In genomic region chr19:50281491-50281890, GRCh38 we compare ENCODE assay signal across 38 cellular contexts. TPM values are rescaled to one million over a fixed set of nuclear protein-coding genes. Genes with fewer than 3 reads are reported as not detected.
"Had no signal": no experiment of that assay in that cellular context is flagged by ENCODE, and none has a peak within 500 bp of the region (broad histone marks: within the 10 kb centered on the region; RNA-seq: fewer than 3 reads in every experiment).

No MANE protein-coding gene starts in this region.

- H3K4me1 ChIP-seq: ascending aorta had no signal

- H3K4me1 Mint-ChIP-seq: activated B cell treated with CpG ODN at 0.5 μM for 24 hours; activated CD4-positive, alpha-beta T cell treated with anti-CD3 and anti-CD28 coated beads, Interleukin-2, amount 10 ng/mL, durations not matched to agents 24 days and 14 days; activated CD8-positive, alpha-beta memory T cell treated with anti-CD3 and anti-CD28 coated beads, Interleukin-2, amount 10 ng/mL, durations not matched to agents 7 days and 5 days; activated naive CD4-positive, alpha-beta T cell treated with anti-CD3 and anti-CD28 coated beads, Interleukin-2, amount 10 ng/mL, durations not matched to agents 7 days and 5 days; activated naive CD4-positive, alpha-beta T cell treated with anti-CD3 and anti-CD28 coated beads, Interleukin-2, amount 50 U/mL, for 24 hours; activated naive CD8-positive, alpha-beta T cell treated with anti-CD3 and anti-CD28 coated beads, Interleukin-2, amount 10 ng/mL, durations not matched to agents 7 days and 5 days; activated naive CD8-positive, alpha-beta T cell treated with anti-CD3 and anti-CD28 coated beads, Interleukin-2, amount 50 U/mL, for 24 hours; brain; central memory CD8-positive, alpha-beta T cell had no signal

- H3K9me3 Mint-ChIP-seq: activated CD4-positive, alpha-beta T cell treated with anti-CD3 and anti-CD28 coated beads, Interleukin-2, amount 10 ng/mL, durations not matched to agents 24 days and 14 days had no signal

- H3K27me3 Mint-ChIP-seq: activated CD4-positive, alpha-beta T cell treated with anti-CD3 and anti-CD28 coated beads, Interleukin-2, amount 10 ng/mL, durations not matched to agents 24 days and 14 days; activated CD8-positive, alpha-beta memory T cell treated with anti-CD3 and anti-CD28 coated beads, Interleukin-2, amount 10 ng/mL, durations not matched to agents 7 days and 5 days; brain had no signal

- H3K4me3 Mint-ChIP-seq: activated B cell treated with CpG ODN at 0.5 μM for 24 hours; activated CD4-positive, alpha-beta memory T cell treated with anti-CD3 and anti-CD28 coated beads for 36 hours; activated CD4-positive, alpha-beta T cell treated with anti-CD3 and anti-CD28 coated beads, Interleukin-2, amount 10 ng/mL, durations not matched to agents 24 days and 14 days; activated CD8-positive, alpha-beta memory T cell treated with anti-CD3 and anti-CD28 coated beads, Interleukin-2, amount 10 ng/mL, durations not matched to agents 7 days and 5 days; activated CD8-positive, alpha-beta T cell treated with anti-CD3 and anti-CD28 coated beads, Interleukin-2, amount 10 ng/mL, durations not matched to agents 7 days and 5 days; activated naive CD4-positive, alpha-beta T cell treated with anti-CD3 and anti-CD28 coated beads, Interleukin-2, amount 10 ng/mL, durations not matched to agents 7 days and 5 days; activated naive CD4-positive, alpha-beta T cell treated with anti-CD3 and anti-CD28 coated beads, Interleukin-2, amount 50 U/mL, for 24 hours; activated naive CD8-positive, alpha-beta T cell; activated naive CD8-positive, alpha-beta T cell treated with anti-CD3 and anti-CD28 coated beads, Interleukin-2, amount 10 ng/mL, durations not matched to agents 7 days and 5 days; activated naive CD8-positive, alpha-beta T cell treated with anti-CD3 and anti-CD28 coated beads, Interleukin-2, amount 50 U/mL, for 24 hours; activated T-cell treated with anti-CD3 and anti-CD28 coated beads, Interleukin-2, amount 50 U/mL, for 24 hours; brain; central memory CD8-positive, alpha-beta T cell; T-helper 1 cell treated with Interleukin-12 subunit alpha and Interleukin-12 subunit beta and Interleukin-4 antibody, amounts not matched to agents 30 μg/mL and 1 μg/mL, for 36 hours; T-helper 2 cell treated with Interferon-gamma antibody and Interleukin-4, amounts not matched to agents 5 μg/mL and 100 μg/mL, for 36 hours had no signal

- H3K27ac ChIP-seq: ascending aorta, cardiac muscle cell, VCaP had no signal

- H3K36me3 ChIP-seq: cardiac muscle cell had no signal

- H3K27ac Mint-ChIP-seq: activated B cell treated with CpG ODN at 0.5 μM for 24 hours; activated CD4-positive, alpha-beta memory T cell treated with anti-CD3 and anti-CD28 coated beads for 36 hours; activated CD4-positive, alpha-beta T cell treated with anti-CD3 and anti-CD28 coated beads, Interleukin-2, amount 10 ng/mL, durations not matched to agents 24 days and 14 days; activated CD8-positive, alpha-beta memory T cell treated with anti-CD3 and anti-CD28 coated beads, Interleukin-2, amount 10 ng/mL, durations not matched to agents 7 days and 5 days; activated CD8-positive, alpha-beta T cell treated with anti-CD3 and anti-CD28 coated beads, Interleukin-2, amount 10 ng/mL, durations not matched to agents 7 days and 5 days; activated naive CD4-positive, alpha-beta T cell treated with anti-CD3 and anti-CD28 coated beads, Interleukin-2, amount 10 ng/mL, durations not matched to agents 7 days and 5 days; activated naive CD4-positive, alpha-beta T cell treated with anti-CD3 and anti-CD28 coated beads, Interleukin-2, amount 50 U/mL, for 24 hours; activated naive CD8-positive, alpha-beta T cell treated with anti-CD3 and anti-CD28 coated beads, Interleukin-2, amount 10 ng/mL, durations not matched to agents 7 days and 5 days; activated naive CD8-positive, alpha-beta T cell treated with anti-CD3 and anti-CD28 coated beads, Interleukin-2, amount 50 U/mL, for 24 hours; activated T-cell treated with anti-CD3 and anti-CD28 coated beads, Interleukin-2, amount 50 U/mL, for 24 hours; activated T-helper 2 cell treated with anti-CD3 and anti-CD28 coated beads, Interferon-gamma antibody, Interleukin-2, Interleukin-4, amounts not matched to agents 10 μg/mL and 5 μg/mL and 100 μg/mL, durations not matched to agents 14 hours and 24 hours and 36 hours; brain; T-helper 1 cell treated with Interleukin-12 subunit alpha and Interleukin-12 subunit beta and Interleukin-4 antibody, amounts not matched to agents 30 μg/mL and 1 μg/mL, for 36 hours; T-helper 2 cell treated with Interferon-gamma antibody and Interleukin-4, amounts not matched to agents 5 μg/mL and 100 μg/mL, for 36 hours had no signal

- FAIRE-seq: bronchial epithelial cell, TTC549 had no signal

- H3K27me3 ChIP-seq: ascending aorta, cardiac muscle cell had no signal

- DNase-seq: activated B cell treated with CpG ODN at 0.5 μM for 24 hours; activated CD4-positive, alpha-beta memory T cell treated with anti-CD3 and anti-CD28 coated beads for 36 hours; activated CD4-positive, alpha-beta T cell treated with anti-CD3 and anti-CD28 coated beads for 4 hours; activated CD4-positive, alpha-beta T cell treated with anti-CD3 and anti-CD28 coated beads, Interleukin-2, amount 10 ng/mL, durations not matched to agents 24 days and 14 days; activated CD4-positive, alpha-beta T cell treated with anti-CD3 and anti-CD28 coated beads, Interleukin-2, amount 50 U/mL, for 1 hour; activated CD4-positive, alpha-beta T cell treated with anti-CD3 and anti-CD28 coated beads, Interleukin-2, amount 50 U/mL, for 4 hours; activated CD4-positive, CD25-positive, alpha-beta regulatory T cell treated with anti-CD3 and anti-CD28 coated beads, Interleukin-2, amount 50 U/mL, for 72 hours; activated CD8-positive, alpha-beta memory T cell treated with anti-CD3 and anti-CD28 coated beads for 24 hours; activated CD8-positive, alpha-beta memory T cell treated with anti-CD3 and anti-CD28 coated beads, Interleukin-2, amount 10 ng/mL, durations not matched to agents 7 days and 5 days; activated CD8-positive, alpha-beta memory T cell treated with anti-CD3 and anti-CD28 coated beads, Interleukin-2, amount 50 U/mL, for 48 hours; activated CD8-positive, alpha-beta T cell treated with anti-CD3 and anti-CD28 coated beads, Interleukin-2, amount 10 ng/mL, durations not matched to agents 7 days and 5 days; activated effector memory CD4-positive, alpha-beta T cell treated with Interleukin-2 at 50 U/mL for 16 hours; activated gamma-delta T cell; activated naive CD4-positive, alpha-beta T cell treated with anti-CD3 and anti-CD28 coated beads, Interleukin-2, amount 10 ng/mL, durations not matched to agents 7 days and 5 days; activated naive CD4-positive, alpha-beta T cell treated with Interleukin-2 at 50 U/mL for 16 hours; activated naive CD8-positive, alpha-beta T cell treated with anti-CD3 and anti-CD28 coated beads, Interleukin-2, amount 10 ng/mL, durations not matched to agents 7 days and 5 days; activated naive CD8-positive, alpha-beta T cell treated with anti-CD3 and anti-CD28 coated beads, Interleukin-2, amount 50 U/mL, for 24 hours; activated T-cell treated with anti-CD3 and anti-CD28 coated beads, Interleukin-2, amount 50 U/mL, for 24 hours; activated T-cell treated with anti-CD3 and anti-CD28 coated beads, Interleukin-2, amount 50 U/mL, for 48 hours; amygdala; anterior cingulate cortex; caudate nucleus; cerebellar nuclear complex; T-helper 1 cell; T-helper 2 cell; T-helper 9 cell had no signal

- H3K36me3 Mint-ChIP-seq: activated naive CD4-positive, alpha-beta T cell treated with anti-CD3 and anti-CD28 coated beads, Interleukin-2, amount 10 ng/mL, durations not matched to agents 7 days and 5 days; activated naive CD8-positive, alpha-beta T cell treated with anti-CD3 and anti-CD28 coated beads, Interleukin-2, amount 10 ng/mL, durations not matched to agents 7 days and 5 days had no signal

- ATAC-seq: activated CD8-positive, alpha-beta memory T cell treated with anti-CD3 and anti-CD28 coated beads, Interleukin-2, amount 10 ng/mL, durations not matched to agents 7 days and 5 days; activated CD8-positive, alpha-beta T cell treated with anti-CD3 and anti-CD28 coated beads, Interleukin-2, amount 10 ng/mL, durations not matched to agents 7 days and 5 days; activated naive CD8-positive, alpha-beta T cell treated with anti-CD3 and anti-CD28 coated beads, Interleukin-2, amount 50 U/mL, for 24 hours had no signal

- H3K4me3 ChIP-seq: ascending aorta, cardiac muscle cell had no signal

RNA-seq across cellular contexts. Expression of gene KCNC3, which starts 47.7 kb away (rescaled TPM):
- total RNA-seq: bronchial epithelial cell had no signal
